ENCODE assay signal across 30 cellular contexts in genomic region chr7:122552769-122553168, GRCh38.
"Had no signal": no experiment of that assay in that cellular context is flagged by ENCODE, and none has a peak within 500 bp of the region (broad histone marks: within the 10 kb centered on the region; RNA-seq: fewer than 3 reads in every experiment).

No MANE protein-coding gene starts in this region.

- ATAC-seq: activated CD8-positive, alpha-beta T cell treated with anti-CD3 and anti-CD28 coated beads for 36 hours; activated naive CD4-positive, alpha-beta T cell treated with anti-CD3 and anti-CD28 coated beads, Interleukin-2, amount 50 U/mL, for 72 hours; activated T-cell treated with anti-CD3 and anti-CD28 coated beads, Interleukin-2, amount 50 U/mL, for 4 hours; activated T-cell treated with anti-CD3 and anti-CD28 coated beads, Interleukin-2, amount 50 U/mL, for 72 hours; activated T-helper 17 cell treated with anti-CD3 and anti-CD28 coated beads, Interleukin-2, amount 50 U/mL, for 72 hours; body of pancreas had no signal

- DNase-seq: activated B cell treated with CpG ODN at 0.5 μM for 24 hours; activated CD4-positive, alpha-beta memory T cell treated with anti-CD3 and anti-CD28 coated beads for 36 hours; activated CD4-positive, alpha-beta T cell treated with anti-CD3 and anti-CD28 coated beads for 4 hours; activated CD4-positive, alpha-beta T cell treated with anti-CD3 and anti-CD28 coated beads, Interleukin-2, amount 10 ng/mL, durations not matched to agents 24 days and 14 days; activated CD4-positive, alpha-beta T cell treated with anti-CD3 and anti-CD28 coated beads, Interleukin-2, amount 50 U/mL, for 1 hour; activated CD4-positive, alpha-beta T cell treated with anti-CD3 and anti-CD28 coated beads, Interleukin-2, amount 50 U/mL, for 4 hours; activated CD4-positive, CD25-positive, alpha-beta regulatory T cell treated with anti-CD3 and anti-CD28 coated beads, Interleukin-2, amount 50 U/mL, for 72 hours; activated CD8-positive, alpha-beta memory T cell treated with anti-CD3 and anti-CD28 coated beads, Interleukin-2, amount 50 U/mL, for 4 hours; activated CD8-positive, alpha-beta T cell treated with anti-CD3 and anti-CD28 coated beads for 36 hours; activated effector memory CD4-positive, alpha-beta T cell treated with anti-CD3 and anti-CD28 coated beads, Interleukin-2, amount 50 U/mL, for 16 hours; activated gamma-delta T cell treated with Interleukin-2 at 50 U/mL for 16 hours; activated naive CD4-positive, alpha-beta T cell; activated naive CD4-positive, alpha-beta T cell treated with anti-CD3 and anti-CD28 coated beads for 36 hours; activated naive CD4-positive, alpha-beta T cell treated with anti-CD3 and anti-CD28 coated beads, Interleukin-2, amount 50 U/mL, for 16 hours; activated naive CD8-positive, alpha-beta T cell treated with anti-CD3 and anti-CD28 coated beads for 36 hours; activated T-cell treated with anti-CD3 and anti-CD28 coated beads for 4 hours; activated T-cell treated with anti-CD3 and anti-CD28 coated beads, Interleukin-2, amount 50 U/mL, for 1 hour; activated T-cell treated with anti-CD3 and anti-CD28 coated beads, Interleukin-2, amount 50 U/mL, for 4 hours; activated T-cell treated with anti-CD3 and anti-CD28 coated beads, Interleukin-2, amount 50 U/mL, for 72 hours; adrenal gland; amniotic stem cell; aorta; body of pancreas; brain microvascular endothelial cell; caudate nucleus; T-helper 1 cell; T-helper 2 cell; T-helper 9 cell had no signal
